Comparison of ENCODE assay signal across 3 cellular contexts in genomic region chr12:100745378-100746071, GRCh38.
TF ChIP-seq lines count a peak whose summit lies in the region.

No MANE protein-coding gene starts in this region.

TF ChIP-seq in HepG2, 621 proteins besides CTCF, POLR2A, EP300 and RAD21:
- TF ChIP-seq GMEB1 (CRISPR knock-in tag; IDR thresholded peaks at IDR 0.05; ENCODE audit: borderline replicate concordance) (no peak), MAFK (conservative IDR thresholded peaks at IDR 0.05 in 1 of 2, IDR thresholded peaks at IDR 0.05 in 1 of 2; ENCODE audit: low read length in 2 of 2) (peak; percentile 93 to 97), MAFF (IDR thresholded peaks at IDR 0.05; ENCODE audit: low read depth, low read length) (peak; percentile 94), NFE2L2 (IDR thresholded peaks at IDR 0.05; ENCODE audit: low read length) (peak; percentile 20; the same call in 1 of the 2 replicates), ZFY (CRISPR knock-in tag; IDR thresholded peaks at IDR 0.05) (no peak)
TF ChIP-seq in HepG2: peak in this region for 3.

TF ChIP-seq in IMR-90, 13 proteins besides CTCF, POLR2A, EP300 and RAD21:
- TF ChIP-seq MAZ (IDR thresholded peaks at IDR 0.05; ENCODE audit: borderline replicate concordance, low read depth, low read length) (no peak), NFE2L2 (IDR thresholded peaks at IDR 0.05; ENCODE audit: low read depth, low read length) (peak; percentile 42; the same call in 1 of the 2 replicates), RFX5 (IDR thresholded peaks at IDR 0.05; ENCODE audit: low read depth, low read length) (no peak), MAFK (IDR thresholded peaks at IDR 0.05; ENCODE audit: low read depth, low read length) (peak; percentile 79), RCOR1 (IDR thresholded peaks at IDR 0.05; ENCODE audit: insufficient replicate concordance, low read length) (no peak), ELK1 (IDR thresholded peaks at IDR 0.05; ENCODE audit: borderline replicate concordance, low read depth, low read length) (no peak), MXI1 (IDR thresholded peaks at IDR 0.05; ENCODE audit: borderline replicate concordance, low read depth, low read length) (no peak)

TF ChIP-seq in H1, 55 proteins besides CTCF, POLR2A, EP300 and RAD21:
- TF ChIP-seq MAFK (IDR thresholded peaks at IDR 0.05; ENCODE audit: low read depth, low read length): peak; percentile 64; the same call in 1 of the 2 replicates
- TF ChIP-seq JUN (IDR thresholded peaks at IDR 0.05; ENCODE audit: low read depth, low read length): no peak
